8 cellular contexts compared by ENCODE assay signal in genomic region chr12:91877022-91877421, GRCh38.
DNase-seq lines count a peak whose midpoint lies in the region; ATAC-seq lines count a peak whose summit lies in the region.

No MANE protein-coding gene starts in this region.

- peak overlapping the region; percentile 100 for H3K27ac Mint-ChIP-seq in activated T-helper 17 cell treated with anti-CD3 and anti-CD28 coated beads, Interleukin-2, amount 50 U/mL, for 72 hours

- H3K4me1 Mint-ChIP-seq in activated T-helper 17 cell treated with anti-CD3 and anti-CD28 coated beads, Interleukin-2, amount 50 U/mL, for 72 hours, result peaks cover 49% of the 10 kb centered on the region

- no peaks in the 10 kb centered on the region for H3K27me3 Mint-ChIP-seq in activated T-helper 17 cell treated with anti-CD3 and anti-CD28 coated beads, Interleukin-2, amount 50 U/mL, for 72 hours

- ATAC-seq in GM18502 (IDR thresholded peaks at IDR 0.05; ENCODE audit: poor library complexity, unreplicated experiment), result peak; percentile 91
- ATAC-seq in HG02852 (IDR thresholded peaks at IDR 0.05; ENCODE audit: unreplicated experiment), result peak; percentile 93
- ATAC-seq in activated T-helper 17 cell treated with anti-CD3 and anti-CD28 coated beads, Interleukin-2, amount 50 U/mL, for 72 hours (replicated peaks), result peak; percentile 98
- peak; percentile 46 for ATAC-seq in left lobe of liver
- ATAC-seq in HG02970 (IDR thresholded peaks at IDR 0.05; ENCODE audit: low FRiP score, unreplicated experiment), result no peak

- H3K9me3 Mint-ChIP-seq in activated T-helper 17 cell treated with anti-CD3 and anti-CD28 coated beads, Interleukin-2, amount 50 U/mL, for 72 hours, result peaks cover 4% of the 10 kb centered on the region

- peak overlapping the region; percentile 91 for H3K4me3 Mint-ChIP-seq in activated T-helper 17 cell treated with anti-CD3 and anti-CD28 coated beads, Interleukin-2, amount 50 U/mL, for 72 hours

- H3K36me3 Mint-ChIP-seq in activated T-helper 17 cell treated with anti-CD3 and anti-CD28 coated beads, Interleukin-2, amount 50 U/mL, for 72 hours (ENCODE audit: low read depth), result peaks cover 13% of the 10 kb centered on the region

- DNase-seq in NK-92 (lab: John Stamatoyannopoulos, UW; ENCODE audit: unreplicated experiment), result peak; percentile 42
- no peak for DNase-seq in left lobe of liver (ENCODE audit: low spot score)
- DNase-seq in stimulated activated CD8-positive, alpha-beta memory T cell treated with anti-CD3 and anti-CD28 coated beads, Interleukin-2, amount 100 ng/mL, for 1 hour (ENCODE audit: low read depth in 2 of 2), result peak; percentile 69 to 74
- no peak for DNase-seq in DMS 273 treated with DMSO at 0.1 percent for 48 hours (lab: John Stamatoyannopoulos, UW)

Comparison
In these comparisons a context has a peak if more than half of its experiments do, and no peak if none do; other contexts are left out.
1. DNase-seq: peak in NK-92 (single experiment) and stimulated activated CD8-positive, alpha-beta memory T cell treated with anti-CD3 and anti-CD28 coated beads, Interleukin-2, amount 100 ng/mL, for 1 hour (2 of 2); none in left lobe of liver (single experiment) and DMS 273 treated with DMSO at 0.1 percent for 48 hours (single experiment).